In genomic region chr6:112035446-112035845, GRCh38 we compare ENCODE assay signal across 15 cellular contexts. TPM values are rescaled to one million over a fixed set of nuclear protein-coding genes. Genes with fewer than 3 reads are reported as not detected.
A peak's percentile ranks its signal among the peaks of the same experiment; 100 is the strongest.
DNase-seq lines count a peak whose midpoint lies in the region; ATAC-seq and TF ChIP-seq lines count a peak whose summit lies in the region.
"Had no signal": no experiment of that assay in that cellular context is flagged by ENCODE, and none has a peak within 500 bp of the region (broad histone marks: within the 10 kb centered on the region; RNA-seq: fewer than 3 reads in every experiment).

No MANE protein-coding gene starts in this region.

- CTCF ChIA-PET in activated naive CD4-positive, alpha-beta T cell treated with anti-CD3 and anti-CD28 coated beads, Interleukin-2, amount 10 ng/mL, durations not matched to agents 7 days and 5 days (lab: Charles Lee) = interaction anchor here (1.0 to 1.9 kb wide), 5 partner anchors 9 to 325 kb away, joined by 4 to 11 read pairs (median 4); no protein-coding TSS in a partner anchor

- no peaks in the 10 kb centered on the region for H3K36me3 ChIP-seq in right atrium auricular region
- H3K36me3 ChIP-seq in tibial nerve = no peaks in the 10 kb centered on the region
- H3K36me3 ChIP-seq: pancreas had no signal

- H3K4me1 Mint-ChIP-seq in activated naive CD4-positive, alpha-beta T cell treated with anti-CD3 and anti-CD28 coated beads, Interleukin-2, amount 50 U/mL, for 24 hours = peaks cover 87% of the 10 kb centered on the region
- peaks cover 40% of the 10 kb centered on the region for H3K4me1 Mint-ChIP-seq in activated naive CD4-positive, alpha-beta T cell treated with anti-CD3 and anti-CD28 coated beads, Interleukin-2, amount 10 ng/mL, durations not matched to agents 7 days and 5 days
- H3K4me1 Mint-ChIP-seq in activated T-helper 17 cell treated with anti-CD3 and anti-CD28 coated beads, Interleukin-2, amount 50 U/mL, for 72 hours = peaks cover 28% of the 10 kb centered on the region
- H3K4me1 Mint-ChIP-seq: B cell had no signal

- TF ChIP-seq EP300 in tibial nerve (IDR thresholded peaks at IDR 0.05) = peak; percentile 62 to 94

- H3K27me3 Mint-ChIP-seq in activated naive CD4-positive, alpha-beta T cell treated with anti-CD3 and anti-CD28 coated beads, Interleukin-2, amount 50 U/mL, for 24 hours = no peaks in the 10 kb centered on the region
- peaks cover 4% of the 10 kb centered on the region for H3K27me3 Mint-ChIP-seq in activated naive CD4-positive, alpha-beta T cell treated with anti-CD3 and anti-CD28 coated beads, Interleukin-2, amount 10 ng/mL, durations not matched to agents 7 days and 5 days
- no peaks in the 10 kb centered on the region for H3K27me3 Mint-ChIP-seq in activated T-helper 17 cell treated with anti-CD3 and anti-CD28 coated beads, Interleukin-2, amount 50 U/mL, for 72 hours

- no peak for TF ChIP-seq POLR2A in tibial nerve (IDR thresholded peaks at IDR 0.05)

- H3K4me3 ChIP-seq in right atrium auricular region = no peak overlapping the region
- no peak overlapping the region for H3K4me3 ChIP-seq in tibial nerve
- H3K4me3 ChIP-seq: pancreas, SK-N-MC had no signal

- 36 to 46% methylated on average over 2 of the region's 2 CpGs for WGBS in tibial nerve, 2 donors

- H3K27ac Mint-ChIP-seq in activated naive CD4-positive, alpha-beta T cell treated with anti-CD3 and anti-CD28 coated beads, Interleukin-2, amount 50 U/mL, for 24 hours = peak overlapping the region; percentile 93
- no peak overlapping the region for H3K27ac Mint-ChIP-seq in activated naive CD4-positive, alpha-beta T cell treated with anti-CD3 and anti-CD28 coated beads, Interleukin-2, amount 10 ng/mL, durations not matched to agents 7 days and 5 days
- H3K27ac Mint-ChIP-seq in activated T-helper 17 cell treated with anti-CD3 and anti-CD28 coated beads, Interleukin-2, amount 50 U/mL, for 72 hours = peak overlapping the region; percentile 54
- H3K27ac Mint-ChIP-seq: B cell had no signal

- peak overlapping the region; percentile 37 for H3K4me3 Mint-ChIP-seq in activated naive CD4-positive, alpha-beta T cell treated with anti-CD3 and anti-CD28 coated beads, Interleukin-2, amount 50 U/mL, for 24 hours
- no peak overlapping the region for H3K4me3 Mint-ChIP-seq in activated naive CD4-positive, alpha-beta T cell treated with anti-CD3 and anti-CD28 coated beads, Interleukin-2, amount 10 ng/mL, durations not matched to agents 7 days and 5 days
- H3K4me3 Mint-ChIP-seq in activated T-helper 17 cell treated with anti-CD3 and anti-CD28 coated beads, Interleukin-2, amount 50 U/mL, for 72 hours = peak overlapping the region; percentile 34
- H3K4me3 Mint-ChIP-seq: B cell had no signal

- DNase-seq in activated naive CD4-positive, alpha-beta T cell treated with anti-CD3 and anti-CD28 coated beads, Interleukin-2, amount 10 ng/mL, durations not matched to agents 7 days and 5 days = no peak
- DNase-seq in right atrium auricular region (ENCODE audit: low spot score) (no peak), tibial nerve (ENCODE audit: low spot score in 2 of 2) (no peak), D341Med (ENCODE audit: low spot score) (no peak), NCI-H1436 treated with DMSO at 0.1 percent for 48 hours (lab: John Stamatoyannopoulos, UW) (no peak)
- DNase-seq: H7; mesendoderm; MM.1S; pancreas; stimulated activated CD4-positive, alpha-beta T cell treated with anti-CD3 and anti-CD28 coated beads, Interleukin-1b, Interleukin-23, amount 100 ng/mL, for 48 hours had no signal

- H3K9me3 ChIP-seq in right atrium auricular region = no peaks in the 10 kb centered on the region
- H3K9me3 ChIP-seq in tibial nerve = no peaks in the 10 kb centered on the region
- H3K9me3 ChIP-seq: pancreas had no signal

- peak; percentile 77 for ATAC-seq in activated T-helper 17 cell treated with anti-CD3 and anti-CD28 coated beads, Interleukin-2, amount 50 U/mL, for 72 hours (replicated peaks)
- ATAC-seq in HG03571 (IDR thresholded peaks at IDR 0.05; ENCODE audit: unreplicated experiment) = no peak

- no peaks in the 10 kb centered on the region for H3K9me3 Mint-ChIP-seq in activated naive CD4-positive, alpha-beta T cell treated with anti-CD3 and anti-CD28 coated beads, Interleukin-2, amount 50 U/mL, for 24 hours
- H3K9me3 Mint-ChIP-seq in activated naive CD4-positive, alpha-beta T cell treated with anti-CD3 and anti-CD28 coated beads, Interleukin-2, amount 10 ng/mL, durations not matched to agents 7 days and 5 days = no peaks in the 10 kb centered on the region
- H3K9me3 Mint-ChIP-seq in activated T-helper 17 cell treated with anti-CD3 and anti-CD28 coated beads, Interleukin-2, amount 50 U/mL, for 72 hours = no peaks in the 10 kb centered on the region

- H3K36me3 Mint-ChIP-seq in activated naive CD4-positive, alpha-beta T cell treated with anti-CD3 and anti-CD28 coated beads, Interleukin-2, amount 50 U/mL, for 24 hours = no peaks in the 10 kb centered on the region
- H3K36me3 Mint-ChIP-seq in activated naive CD4-positive, alpha-beta T cell treated with anti-CD3 and anti-CD28 coated beads, Interleukin-2, amount 10 ng/mL, durations not matched to agents 7 days and 5 days = no peaks in the 10 kb centered on the region
- H3K36me3 Mint-ChIP-seq in activated T-helper 17 cell treated with anti-CD3 and anti-CD28 coated beads, Interleukin-2, amount 50 U/mL, for 72 hours (ENCODE audit: low read depth) = no peaks in the 10 kb centered on the region

- TF ChIP-seq CTCF in right atrium auricular region (IDR thresholded peaks at IDR 0.05) (no peak), tibial nerve (IDR thresholded peaks at IDR 0.05) (no peak)

- H3K4me1 ChIP-seq in right atrium auricular region = peaks cover 0 to 12% of the 10 kb centered on the region in 2 donors
- peaks cover 0 to 94% (median 45%) of the 10 kb centered on the region in 4 donors for H3K4me1 ChIP-seq in tibial nerve
- H3K4me1 ChIP-seq: pancreas had no signal

- H3K27me3 ChIP-seq in right atrium auricular region (no peaks in the 10 kb centered on the region), tibial nerve (no peaks in the 10 kb centered on the region)
- H3K27me3 ChIP-seq: pancreas had no signal

- H3K27ac ChIP-seq in right atrium auricular region = peak overlapping the region; percentile 42 to 69
- peak overlapping the region; percentile 67 to 96 (median 86) for H3K27ac ChIP-seq in tibial nerve
- H3K27ac ChIP-seq: pancreas, SK-N-MC had no signal

RNA-seq across cellular contexts. Expression of gene CCN6, which starts 18.5 kb away (rescaled TPM):
- under 1 TPM in 1 of 2 donors, not detected in 1; 0.66 TPM for total RNA-seq in activated T-helper 17 cell treated with anti-CD3 and anti-CD28 coated beads, Interleukin-2, amount 50 U/mL, for 72 hours
- not detected for total RNA-seq in right atrium auricular region
- under 1 TPM in 2 of 4 donors, not detected in 2; 0.39 to 0.42 TPM for total RNA-seq in tibial nerve
- total RNA-seq: B cell, H7, pancreas had no signal

RNA-seq across cellular contexts. Expression of gene TUBE1, which starts 51.8 kb away (rescaled TPM):
- total RNA-seq in activated T-helper 17 cell treated with anti-CD3 and anti-CD28 coated beads, Interleukin-2, amount 50 U/mL, for 72 hours = 10 to 100 TPM; 17.1 to 24.0 TPM
- total RNA-seq in right atrium auricular region (10 to 100 TPM; 19.0 to 32.3 TPM), tibial nerve (10 to 100 TPM; 47.2 to 64.5 (median 50.7) TPM)

RNA-seq across cellular contexts. Expression of gene FAM229B, which starts 51.9 kb away (rescaled TPM):
- total RNA-seq in activated T-helper 17 cell treated with anti-CD3 and anti-CD28 coated beads, Interleukin-2, amount 50 U/mL, for 72 hours = 1 to 10 TPM; 2.6 TPM
- 10 to 100 TPM; 28.7 to 44.9 TPM for total RNA-seq in right atrium auricular region
- total RNA-seq in tibial nerve = 10 to 100 TPM; 18.0 to 32.1 (median 23.9) TPM

Comparison
In these comparisons a context has a peak if more than half of its experiments do, and no peak if none do; other contexts are left out.
1. RNA of gene FAM229B, which starts 51.9 kb away (total RNA-seq): 28.7 to 44.9 TPM in right atrium auricular region and 18.0 to 32.1 TPM in tibial nerve; 2.6 TPM in activated T-helper 17 cell treated with anti-CD3 and anti-CD28 coated beads, Interleukin-2, amount 50 U/mL, for 72 hours; every median in the first group is over 4 times any median in the second.